Comparison of ENCODE assay signal across 10 cellular contexts in the genomic region with DNA sequence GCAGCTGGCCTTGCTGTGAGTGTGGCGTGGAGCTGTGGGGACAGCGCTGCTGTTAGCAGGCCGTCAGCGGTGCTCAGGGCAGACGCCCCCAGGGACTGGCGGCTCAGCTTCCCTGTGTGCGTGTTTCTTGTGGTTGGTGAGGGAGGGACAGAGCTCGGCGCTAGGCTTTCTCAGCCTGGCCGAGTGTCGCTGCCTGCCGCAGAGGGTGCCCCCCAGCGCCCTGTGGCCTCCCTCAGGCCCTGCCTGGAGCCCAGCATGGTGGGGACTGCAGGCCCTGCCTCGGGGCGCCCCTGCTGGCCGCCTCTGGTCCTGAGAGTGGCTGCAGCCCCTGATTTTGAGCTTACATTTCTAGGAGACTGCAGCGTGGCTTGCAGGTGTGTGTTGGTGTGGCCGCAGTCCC. TPM values are rescaled to one million over a fixed set of nuclear protein-coding genes. Genes with fewer than 3 reads are reported as not detected.
DNase-seq lines count a peak whose midpoint lies in the region; ATAC-seq, FAIRE-seq and TF ChIP-seq lines count a peak whose summit lies in the region.
"Had no signal": no experiment of that assay in that cellular context is flagged by ENCODE, and none has a peak within 500 bp of the region (broad histone marks: within the 10 kb centered on the region; RNA-seq: fewer than 3 reads in every experiment).

No MANE protein-coding gene starts in this region.

- no TSS peak for BruUV-seq in GM12878 (replicated peaks; lab: Mats Ljungman, UMichigan)

- H3K36me3 Mint-ChIP-seq in natural killer cell = no peaks in the 10 kb centered on the region

- H3K9me3 ChIP-seq in HUES64 (ENCODE audit: insufficient read depth, low read depth, low read length) (no peaks in the 10 kb centered on the region), GM12878 (replicated peaks; ENCODE audit: control insufficient read depth, insufficient read depth, low read length) (no peaks in the 10 kb centered on the region)
- H3K9me3 ChIP-seq: pancreas had no signal

- TF ChIP-seq EP300 in GM12878 (IDR thresholded peaks at IDR 0.05; ENCODE audit: borderline replicate concordance in 1 of 2, control insufficient read depth in 1 of 2, low read depth in 2 of 2, low read length in 2 of 2) = no peak

- H3K27me3 Mint-ChIP-seq in natural killer cell (ENCODE audit: low read depth in 2 of 2) = no peaks in the 10 kb centered on the region

- ATAC-seq in GM12878 (peak; percentile 88), natural killer cell (peak in 2 of 3 donors; percentile 58 to 63)

- RAD21 ChIA-PET in GM12878 (lab: Charles Lee; ENCODE audit: unreplicated experiment) = interaction anchor here (1.0 to 1.2 kb wide), 3 partner anchors 27 to 44 kb away, joined by 3 to 5 read pairs (median 3); no protein-coding TSS in a partner anchor

- peak overlapping the region; percentile 53 for H3K4me3 Mint-ChIP-seq in natural killer cell

- peak; percentile 29; the same call in 1 of the 2 replicates for TF ChIP-seq RAD21 in GM12878 (IDR thresholded peaks at IDR 0.05; ENCODE audit: insufficient read depth, low read depth, low read length)

- in situ Hi-C loops in GM12878 (cut with MboI) = no loop called here

- CTCF ChIA-PET in GM12878 (lab: Yijun Ruan, JAX) = interaction anchor here (0.6 to 1.6 kb wide), 5 partner anchors 25 to 47 kb away, joined by 3 to 18 read pairs (median 4); no protein-coding TSS in a partner anchor

- H3K27ac ChIP-seq in HUES64 (ENCODE audit: low read depth, low read length) (peak overlapping the region; percentile 6; the same call in 1 of the 2 replicates), GM12878 (ENCODE audit: control insufficient read depth, insufficient read depth) (no peak overlapping the region)
- H3K27ac ChIP-seq: pancreas had no signal

- intact Hi-C loops in GM12878 (cut with micrococcal nuclease; ENCODE audit: unreplicated experiment) (no loop called here), natural killer cell (cut with micrococcal nuclease) (no loop called here)

- H3K4me1 Mint-ChIP-seq in natural killer cell = peaks cover 19 to 31% of the 10 kb centered on the region in 2 donors

- H3K27me3 ChIP-seq in HUES64 (ENCODE audit: insufficient read depth, low read length) (no peaks in the 10 kb centered on the region), GM12878 (replicated peaks in 1 of 2; ENCODE audit: control insufficient read depth in 2 of 2, insufficient read depth in 2 of 2, low read length in 1 of 2) (no peaks in the 10 kb centered on the region)
- H3K27me3 ChIP-seq: pancreas had no signal

- no peak for TF ChIP-seq POLR2A in GM12878 (IDR thresholded peaks at IDR 0.05; ENCODE audit: low read depth, low read length)

- H3K79me2 ChIP-seq in GM12878 (ENCODE audit: control insufficient read depth, insufficient read depth, low read length) = peaks cover 3% of the 10 kb centered on the region; the same call in 1 of the 2 replicates

- H3K4me2 ChIP-seq in GM12878 (ENCODE audit: control insufficient read depth, insufficient read depth) = no peak overlapping the region

- H4K20me1 ChIP-seq in GM12878 (ENCODE audit: control insufficient read depth, insufficient read depth) = 0 out of 2 replicates have a peak, but pooled peaks cover 2% of the 10 kb centered on the region

- 81% methylated on average over 18 of the region's 18 CpGs for WGBS in HUES64
- WGBS in GM12878 (ENCODE audit: insufficient coverage, insufficient replicate concordance, low lambda C conversion rate, missing lambda C conversion rate) = 89% methylated on average over 16 of the region's 18 CpGs

- POLR2A ChIA-PET in GM12878 (lab: Charles Lee) = no interaction called here

- SMC1A ChIA-PET in GM12878 (lab: Charles Lee; ENCODE audit: uncharacterized antibody, unreplicated experiment) = interaction anchor here (0.8 to 1.2 kb wide), 7 partner anchors 16 to 44 kb away, joined by 3 to 4 read pairs (median 3); a partner anchor contains a TSS

- H3K9me3 Mint-ChIP-seq in natural killer cell = no peaks in the 10 kb centered on the region

- peak; percentile 29 to 59 (median 35); a peak in 5 of 6 replicates for TF ChIP-seq CTCF in GM12878 (IDR thresholded peaks at IDR 0.05 in 2 of 3, conservative IDR thresholded peaks at IDR 0.05 in 1 of 3; ENCODE audit: control insufficient read depth in 2 of 3, extremely low read depth in 1 of 3, insufficient read depth in 1 of 3, low read depth in 3 of 3, low read length in 3 of 3)
- no peak for TF ChIP-seq CTCF in natural killer cell (IDR thresholded peaks at IDR 0.05)

- no peak overlapping the region for H3K4me3 ChIP-seq in HUES64 (ENCODE audit: low read length)
- H3K4me3 ChIP-seq in GM12878 = no peak overlapping the region
- H3K4me3 ChIP-seq: pancreas had no signal

- H2AFZ ChIP-seq in GM12878 (ENCODE audit: control insufficient read depth, low read depth, low read length) = no peak overlapping the region

- FAIRE-seq in GM12878 (lab: Jason Lieb, UNC) = no peak
- FAIRE-seq: pancreas had no signal

- H3K9ac ChIP-seq in HUES64 (ENCODE audit: low read depth, low read length) (no peak overlapping the region), GM12878 (ENCODE audit: control insufficient read depth, insufficient read depth, low read length) (no peak overlapping the region)

- H3K36me3 ChIP-seq in HUES64 (ENCODE audit: insufficient read depth, low read length) (peaks cover 36% of the 10 kb centered on the region), GM12878 (ENCODE audit: control insufficient read depth in 2 of 2, insufficient read depth in 2 of 2, low read length in 1 of 2) (peaks cover 6 to 60% of the 10 kb centered on the region in 2 experiments; a peak in 3 of 4 replicates)

- no peaks in the 10 kb centered on the region for H3K4me1 ChIP-seq in HUES64 (ENCODE audit: insufficient read depth, low read length)
- H3K4me1 ChIP-seq in GM12878 (ENCODE audit: control insufficient read depth, insufficient read depth, low read length) = no peaks in the 10 kb centered on the region
- H3K4me1 ChIP-seq: pancreas had no signal

- peak overlapping the region; percentile 65 to 74 for H3K27ac Mint-ChIP-seq in natural killer cell

- DNase-seq in ELF-1 (ENCODE audit: low read depth, low spot score) (peak; percentile 69), GM12878 (ENCODE audit: low read depth, low spot score) (no peak), natural killer cell (no peak), NCI-H524 treated with DMSO at 0.1 percent for 48 hours (lab: John Stamatoyannopoulos, UW) (no peak), NCI-H1417 treated with DMSO at 0.1 percent for 48 hours (lab: John Stamatoyannopoulos, UW) (no peak), activated gamma-delta T cell treated with Interleukin-2 at 50 U/mL for 16 hours (no peak)
- DNase-seq in stimulated activated CD8-positive, alpha-beta memory T cell treated with anti-CD3 and anti-CD28 coated beads, Interleukin-4, amount 100 ng/mL, for 48 hours = no peak
- DNase-seq: NCI-H2029 had no signal

RNA-seq across cellular contexts. Expression of a gene that starts 35.5 kb away (rescaled TPM):
- polyA plus RNA-seq in HUES64 (2013, experiment 1 of 2) = 26.7 TPM
- polyA plus RNA-seq in HUES64 (2013, experiment 2 of 2) = 30.1 TPM
- total RNA-seq in GM12878 (2013; cell fraction: nucleolus; rRNA removed) = 105 and 107 TPM in 2 replicates
- total RNA-seq in GM12878 (2014; rRNA removed) (9.2 and 9.5 TPM in 2 replicates), GM12878 (2014; rRNA removed; fragmentation: Illumina TruSeq; extraction: Trizol) (5.4 and 7.0 TPM in 2 replicates), GM12878 (2021) (54.7 and 59.5 TPM in 2 replicates), natural killer cell (10 to 100 TPM; 42.5 to 62.1 (median 54.3) TPM)
- 4.5 TPM for polyA plus RNA-seq in GM12878 (2011; ENCODE audit: low read depth)
- polyA plus RNA-seq in GM12878 (2011; rRNA removed) (7.1 and 11.4 TPM in 2 replicates), GM12878 (2014; fragmentation: Illumina TruSeq; extraction: Trizol) (2.9 and 9.6 TPM in 2 replicates), GM12878 (2014; fragmentation: Nextera tagmentation; extraction: Ambion mirVana) (under 1 TPM; 0.18 to 0.26 TPM), GM12878 (2014; rRNA removed) (22.2 and 29.1 TPM in 2 replicates), GM12878 (2016; fragmentation: Nextera tagmentation; extraction: Ambion mirVana) (10 to 100 TPM; 10.1 to 12.9 TPM)
- 15.1 and 16.5 TPM in 2 replicates for polyA plus RNA-seq in GM12878 (2011; cell fraction: cytosol; rRNA removed)
- polyA plus RNA-seq in GM12878 (2011; cell fraction: nucleus; rRNA removed) = 106 and 193 TPM in 2 replicates
- polyA plus RNA-seq in GM12878 (2012) = 17.8 and 23.1 TPM in 2 replicates
- polyA minus RNA-seq in GM12878 (2011; rRNA and poly(A)+ RNA removed) = 21.3 and 24.5 TPM in 2 replicates
- polyA minus RNA-seq in GM12878 (2011; cell fraction: cytosol; rRNA and poly(A)+ RNA removed) = 19.2 and 22.3 TPM in 2 replicates
- polyA minus RNA-seq in GM12878 (2011; cell fraction: nucleus; rRNA and poly(A)+ RNA removed) = 26.8 and 37.7 TPM in 2 replicates

RNA-seq across cellular contexts. Expression of a gene that starts 36.9 kb away (rescaled TPM):
- polyA plus RNA-seq in HUES64 (2013, experiment 1 of 2) = 93.8 TPM
- polyA plus RNA-seq in HUES64 (2013, experiment 2 of 2) = 88.1 TPM
- total RNA-seq in GM12878 (2013; cell fraction: nucleolus; rRNA removed) = 30.4 and 31.3 TPM in 2 replicates
- total RNA-seq in GM12878 (2014; rRNA removed) (131 and 133 TPM in 2 replicates), GM12878 (2014; rRNA removed; fragmentation: Illumina TruSeq; extraction: Trizol) (42.8 and 49.7 TPM in 2 replicates), GM12878 (2021) (92.9 and 98.0 TPM in 2 replicates), natural killer cell (10 to 100 TPM; 36.7 to 45.8 (median 44.7) TPM)
- polyA plus RNA-seq in GM12878 (2011; ENCODE audit: low read depth) = 24.5 TPM
- polyA plus RNA-seq in GM12878 (2011; rRNA removed) (27.7 and 52.0 TPM in 2 replicates), GM12878 (2014; fragmentation: Illumina TruSeq; extraction: Trizol) (13.8 and 32.4 TPM in 2 replicates), GM12878 (2014; fragmentation: Nextera tagmentation; extraction: Ambion mirVana) (1 to 10 TPM; 1.3 to 6.9 TPM), GM12878 (2014; rRNA removed) (133 and 158 TPM in 2 replicates), GM12878 (2016; fragmentation: Nextera tagmentation; extraction: Ambion mirVana) (100 to 1,000 TPM; 119 to 125 TPM)
- 90.9 and 142 TPM in 2 replicates for polyA plus RNA-seq in GM12878 (2011; cell fraction: cytosol; rRNA removed)
- 85.3 and 98.1 TPM in 2 replicates for polyA plus RNA-seq in GM12878 (2011; cell fraction: nucleus; rRNA removed)
- 53.2 and 83.0 TPM in 2 replicates for polyA plus RNA-seq in GM12878 (2012)
- polyA minus RNA-seq in GM12878 (2011; rRNA and poly(A)+ RNA removed) = 9.7 and 26.1 TPM in 2 replicates
- polyA minus RNA-seq in GM12878 (2011; cell fraction: cytosol; rRNA and poly(A)+ RNA removed) = 12.0 and 16.9 TPM in 2 replicates
- 14.1 and 27.3 TPM in 2 replicates for polyA minus RNA-seq in GM12878 (2011; cell fraction: nucleus; rRNA and poly(A)+ RNA removed)

RNA-seq across cellular contexts. Expression of a gene that starts 37.4 kb away (rescaled TPM):
- polyA plus RNA-seq in HUES64 (2013, experiment 1 of 2) = 108 TPM
- polyA plus RNA-seq in HUES64 (2013, experiment 2 of 2) = 122 TPM
- total RNA-seq in GM12878 (2013; cell fraction: nucleolus; rRNA removed) = 88.3 and 88.5 TPM in 2 replicates
- total RNA-seq in GM12878 (2014; rRNA removed) (41.5 and 49.3 TPM in 2 replicates), GM12878 (2014; rRNA removed; fragmentation: Illumina TruSeq; extraction: Trizol) (12.3 and 15.6 TPM in 2 replicates), GM12878 (2021) (132 and 143 TPM in 2 replicates), natural killer cell (100 to 1,000 TPM; 143 to 165 (median 147) TPM)
- 49.8 TPM for polyA plus RNA-seq in GM12878 (2011; ENCODE audit: low read depth)
- polyA plus RNA-seq in GM12878 (2011; rRNA removed) (3.3 and 5.4 TPM in 2 replicates), GM12878 (2014; fragmentation: Illumina TruSeq; extraction: Trizol) (2.4 and 26.9 TPM in 2 replicates), GM12878 (2014; fragmentation: Nextera tagmentation; extraction: Ambion mirVana) (under 1 TPM; 0.33 to 0.55 TPM), GM12878 (2014; rRNA removed) (36.2 and 61.3 TPM in 2 replicates), GM12878 (2016; fragmentation: Nextera tagmentation; extraction: Ambion mirVana) (10 to 100 TPM; 34.4 to 39.7 TPM)
- 11.1 and 14.5 TPM in 2 replicates for polyA plus RNA-seq in GM12878 (2011; cell fraction: cytosol; rRNA removed)
- polyA plus RNA-seq in GM12878 (2011; cell fraction: nucleus; rRNA removed) = 89.6 and 126 TPM in 2 replicates
- polyA plus RNA-seq in GM12878 (2012) = 86.1 and 131 TPM in 2 replicates
- polyA minus RNA-seq in GM12878 (2011; rRNA and poly(A)+ RNA removed) = 10.2 and 25.5 TPM in 2 replicates
- 30.7 and 38.0 TPM in 2 replicates for polyA minus RNA-seq in GM12878 (2011; cell fraction: cytosol; rRNA and poly(A)+ RNA removed)
- polyA minus RNA-seq in GM12878 (2011; cell fraction: nucleus; rRNA and poly(A)+ RNA removed) = 69.4 and 102 TPM in 2 replicates

RNA-seq across cellular contexts. Expression of a gene that starts 47.8 kb away (rescaled TPM):
- polyA plus RNA-seq in HUES64 (2013, experiment 1 of 2) = 105 TPM
- polyA plus RNA-seq in HUES64 (2013, experiment 2 of 2) = 103 TPM
- total RNA-seq in GM12878 (2013; cell fraction: nucleolus; rRNA removed) = 141 and 170 TPM in 2 replicates
- total RNA-seq in GM12878 (2014; rRNA removed) (71.8 and 74.1 TPM in 2 replicates), GM12878 (2014; rRNA removed; fragmentation: Illumina TruSeq; extraction: Trizol) (25.6 and 26.7 TPM in 2 replicates), GM12878 (2021) (98.4 and 108 TPM in 2 replicates), natural killer cell (10 to 100 TPM; 74.6 to 93.1 (median 87.5) TPM)
- 50.7 TPM for polyA plus RNA-seq in GM12878 (2011; ENCODE audit: low read depth)
- polyA plus RNA-seq in GM12878 (2011; rRNA removed) (21.1 and 58.0 TPM in 2 replicates), GM12878 (2014; fragmentation: Illumina TruSeq; extraction: Trizol) (42.5 and 68.7 TPM in 2 replicates), GM12878 (2014; fragmentation: Nextera tagmentation; extraction: Ambion mirVana) (1 to 10 TPM; 1.5 to 3.0 TPM), GM12878 (2014; rRNA removed) (67.6 and 77.8 TPM in 2 replicates), GM12878 (2016; fragmentation: Nextera tagmentation; extraction: Ambion mirVana) (10 to 100 TPM; 19.4 to 60.2 TPM)
- 88.7 and 101 TPM in 2 replicates for polyA plus RNA-seq in GM12878 (2011; cell fraction: cytosol; rRNA removed)
- 363 and 377 TPM in 2 replicates for polyA plus RNA-seq in GM12878 (2011; cell fraction: nucleus; rRNA removed)
- polyA plus RNA-seq in GM12878 (2012) = 74.6 and 86.8 TPM in 2 replicates
- 83.2 and 90.6 TPM in 2 replicates for polyA minus RNA-seq in GM12878 (2011; rRNA and poly(A)+ RNA removed)
- polyA minus RNA-seq in GM12878 (2011; cell fraction: cytosol; rRNA and poly(A)+ RNA removed) = 49.0 and 54.4 TPM in 2 replicates
- 64.4 and 69.8 TPM in 2 replicates for polyA minus RNA-seq in GM12878 (2011; cell fraction: nucleus; rRNA and poly(A)+ RNA removed)

RNA-seq across cellular contexts. Expression of a gene that starts 49.9 kb away (rescaled TPM):
- 2.9 TPM for polyA plus RNA-seq in HUES64 (2013, experiment 1 of 2)
- polyA plus RNA-seq in HUES64 (2013, experiment 2 of 2) = 2.3 TPM
- 3.2 and 4.9 TPM in 2 replicates for total RNA-seq in GM12878 (2013; cell fraction: nucleolus; rRNA removed)
- total RNA-seq in GM12878 (2014; rRNA removed) = 1.4 and 1.7 TPM in 2 replicates
- total RNA-seq in GM12878 (2014; rRNA removed; fragmentation: Illumina TruSeq; extraction: Trizol) = 0.18 TPM in 1 of 2 replicates, not detected in the other
- 2.1 and 3.5 TPM in 2 replicates for total RNA-seq in GM12878 (2021)
- polyA plus RNA-seq in GM12878 (2011; ENCODE audit: low read depth) = not detected
- 0.20 and 0.22 TPM in 2 replicates for polyA plus RNA-seq in GM12878 (2011; rRNA removed)
- 0.30 and 0.89 TPM in 2 replicates for polyA plus RNA-seq in GM12878 (2011; cell fraction: cytosol; rRNA removed)
- 15.5 and 28.6 TPM in 2 replicates for polyA plus RNA-seq in GM12878 (2011; cell fraction: nucleus; rRNA removed)
- 0.27 and 0.92 TPM in 2 replicates for polyA plus RNA-seq in GM12878 (2012)
- not detected in 2 replicates for polyA plus RNA-seq in GM12878 (2014; fragmentation: Illumina TruSeq; extraction: Trizol)
- polyA plus RNA-seq in GM12878 (2014; fragmentation: Nextera tagmentation; extraction: Ambion mirVana) = not detected
- polyA plus RNA-seq in GM12878 (2014; rRNA removed) = 2.6 TPM in 2 replicates
- polyA plus RNA-seq in GM12878 (2016; fragmentation: Nextera tagmentation; extraction: Ambion mirVana) = under 1 TPM in 1 of 2 experiments, not detected in 1; 0.17 TPM
- polyA minus RNA-seq in GM12878 (2011; rRNA and poly(A)+ RNA removed) = 0.31 TPM in 1 of 2 replicates, not detected in the other
- polyA minus RNA-seq in GM12878 (2011; cell fraction: cytosol; rRNA and poly(A)+ RNA removed) = 1.2 TPM in 1 of 2 replicates, not detected in the other
- polyA minus RNA-seq in GM12878 (2011; cell fraction: nucleus; rRNA and poly(A)+ RNA removed) = 1.6 and 5.0 TPM in 2 replicates
- 1 to 10 TPM in 1 of 3 donors, under 1 TPM in 2; 0.55 to 2.1 (median 0.88) TPM for total RNA-seq in natural killer cell
